In genomic region chr12:26028953-26029740, GRCh38 we compare ENCODE assay signal across 9 cellular contexts.
DNase-seq lines count a peak whose midpoint lies in the region; ATAC-seq and TF ChIP-seq lines count a peak whose summit lies in the region.
"Had no signal": no experiment of that assay in that cellular context is flagged by ENCODE, and none has a peak within 500 bp of the region (broad histone marks: within the 10 kb centered on the region; RNA-seq: fewer than 3 reads in every experiment).

No MANE protein-coding gene starts in this region.

- intact Hi-C loops in CD8-positive, alpha-beta T cell (cut with DNase I, micrococcal nuclease) = loop anchor here (1.0 kb wide), 1 partner anchor 593 kb away; no protein-coding TSS in a partner anchor

- H2BK15ac ChIP-seq in H9 (ENCODE audit: low read depth, low read length) = no peak overlapping the region

- no peak overlapping the region for H3K23ac ChIP-seq in H9 (ENCODE audit: insufficient read length, low read depth, low read length)

- H2AFZ ChIP-seq in H9 (ENCODE audit: low read length) = no peak overlapping the region

- no peak overlapping the region for H3K18ac ChIP-seq in H9 (ENCODE audit: insufficient read length, low read depth, low read length)

- no peaks in the 10 kb centered on the region for H4K20me1 ChIP-seq in H9 (ENCODE audit: control insufficient read depth, insufficient read depth, insufficient read length)

- TF ChIP-seq CTCF in CD8-positive, alpha-beta T cell (IDR thresholded peaks at IDR 0.05) = peak; percentile 54
- TF ChIP-seq CTCF in H9 (conservative IDR thresholded peaks at IDR 0.05) = peak; percentile 43
- TF ChIP-seq CTCF in epithelial cell of esophagus (IDR thresholded peaks at IDR 0.05; ENCODE audit: insufficient read depth, low read depth, low read length, missing control alignments) = peak; percentile 77

- H2BK12ac ChIP-seq in H9 (ENCODE audit: insufficient read length, low read depth, low read length) = no peak overlapping the region

- no peak overlapping the region for H4K8ac ChIP-seq in H9 (replicated peaks; ENCODE audit: insufficient read length, low read depth, low read length)

- H3K23me2 ChIP-seq in H9 (ENCODE audit: insufficient read length, low read depth, low read length, poor library complexity, severe bottlenecking) = no peaks in the 10 kb centered on the region

- no peak overlapping the region for H4K91ac ChIP-seq in H9 (ENCODE audit: insufficient read length, low read depth, low read length)

- H3K9ac ChIP-seq in H9 (ENCODE audit: extremely low read depth, insufficient read length, low read length) = no peak overlapping the region

- no peaks in the 10 kb centered on the region for H3K79me2 ChIP-seq in H9 (ENCODE audit: insufficient read depth, low read length)

- no peak overlapping the region for H2AK5ac ChIP-seq in H9 (ENCODE audit: insufficient read length, low read length)

- ATAC-seq in CD8-positive, alpha-beta T cell = no peak
- no peak for ATAC-seq in GM18867 (IDR thresholded peaks at IDR 0.05; ENCODE audit: unreplicated experiment)
- ATAC-seq in HG03175 (IDR thresholded peaks at IDR 0.05; ENCODE audit: unreplicated experiment) = no peak

- no peaks in the 10 kb centered on the region for H3K27me3 ChIP-seq in CD8-positive, alpha-beta T cell (ENCODE audit: insufficient read depth, low read length)
- H3K27me3 ChIP-seq in H9 (ENCODE audit: insufficient read depth, low read length) = no peaks in the 10 kb centered on the region

- H4K5ac ChIP-seq in H9 (ENCODE audit: insufficient read length, low read depth, low read length) = no peak overlapping the region

- no peaks in the 10 kb centered on the region for H3K9me3 Mint-ChIP-seq in CD8-positive, alpha-beta T cell
- no peaks in the 10 kb centered on the region for H3K9me3 Mint-ChIP-seq in H9
- H3K9me3 Mint-ChIP-seq: T-cell had no signal

- H3K27me3 Mint-ChIP-seq in CD8-positive, alpha-beta T cell (ENCODE audit: low read depth) = no peaks in the 10 kb centered on the region
- H3K27me3 Mint-ChIP-seq in H9 (ENCODE audit: low read depth) = no peaks in the 10 kb centered on the region

- H3K27ac Mint-ChIP-seq in CD8-positive, alpha-beta T cell = no peak overlapping the region
- 0 out of 7 replicates have a peak overlapping the region, but pooled peaks of 1 of the 3 experiments have one; percentile 14 for H3K27ac Mint-ChIP-seq in H9
- H3K27ac Mint-ChIP-seq: T-cell had no signal

- DNase-seq in CD8-positive, alpha-beta T cell = peak in 2 of 7 experiments; percentile 9 to 13
- DNase-seq in H9 = no peak
- peak; percentile 46 for DNase-seq in RKO (ENCODE audit: low spot score)
- peak; percentile 62 for DNase-seq in epithelial cell of esophagus (ENCODE audit: low read depth)
- peak; percentile 52 for DNase-seq in myocyte (ENCODE audit: low read depth)
- DNase-seq in NCI-H1436 (lab: John Stamatoyannopoulos, UW) = no peak

- H3K36me3 ChIP-seq in CD8-positive, alpha-beta T cell (ENCODE audit: insufficient read depth, low read length) = no peaks in the 10 kb centered on the region

- H2BK120ac ChIP-seq in H9 (ENCODE audit: low read depth, low read length, poor library complexity, severe bottlenecking) = no peak overlapping the region

- no peak overlapping the region for H2BK5ac ChIP-seq in H9 (ENCODE audit: insufficient read length, low read length)

- H3K4me3 Mint-ChIP-seq in CD8-positive, alpha-beta T cell = no peak overlapping the region
- H3K4me3 Mint-ChIP-seq in H9 = no peak overlapping the region
- H3K4me3 Mint-ChIP-seq: T-cell had no signal

- no peak overlapping the region for H3T11ph ChIP-seq in H9 (ENCODE audit: low read length)

- H3K79me1 ChIP-seq in H9 (ENCODE audit: insufficient read depth, low read depth, low read length, poor library complexity, severe bottlenecking) = no peaks in the 10 kb centered on the region

- H3K36me3 Mint-ChIP-seq in CD8-positive, alpha-beta T cell = no peaks in the 10 kb centered on the region
- no peaks in the 10 kb centered on the region; a peak in 2 of 7 replicates for H3K36me3 Mint-ChIP-seq in H9 (ENCODE audit: insufficient read depth in 1 of 3, low read depth in 3 of 3)
- H3K36me3 Mint-ChIP-seq: T-cell had no signal

- no peak overlapping the region for H3K4ac ChIP-seq in H9 (ENCODE audit: low read depth, low read length)

- H3K4me2 ChIP-seq in H9 (ENCODE audit: insufficient read depth, insufficient read length, low read length) = no peak overlapping the region

- H3K4me1 Mint-ChIP-seq in CD8-positive, alpha-beta T cell (ENCODE audit: low read depth) = no peaks in the 10 kb centered on the region
- peaks cover 16 to 18% of the 10 kb centered on the region in 2 experiments for H3K4me1 Mint-ChIP-seq in H9
- H3K4me1 Mint-ChIP-seq: T-cell had no signal

- no peak overlapping the region for H2BK20ac ChIP-seq in H9 (ENCODE audit: low read depth, low read length, poor library complexity, severe bottlenecking)

- H3K4me1 ChIP-seq in CD8-positive, alpha-beta T cell (ENCODE audit: insufficient read depth, low read length) = no peaks in the 10 kb centered on the region
- H3K4me1 ChIP-seq in H9 (ENCODE audit: insufficient read depth, low read length) = no peaks in the 10 kb centered on the region

- no CpG with 5 or more reads among the region's 4 CpGs for WGBS in H9 (ENCODE audit: extremely low coverage, insufficient read length, low lambda C conversion rate)

- CTCF ChIA-PET in CD8-positive, alpha-beta T cell (lab: Charles Lee) = interaction anchor here (0.6 to 1.3 kb wide), 5 partner anchors 9 to 600 kb away, joined by 3 to 9 read pairs (median 3); no protein-coding TSS in a partner anchor

- no peak overlapping the region for H3K14ac ChIP-seq in H9 (ENCODE audit: insufficient read depth, low read length)

- H3K27ac ChIP-seq in CD8-positive, alpha-beta T cell (ENCODE audit: low read depth, low read length) = no peak overlapping the region
- no peak overlapping the region for H3K27ac ChIP-seq in H9 (ENCODE audit: insufficient read length, low read depth, low read length)

- POLR2A ChIA-PET in CD8-positive, alpha-beta T cell (lab: Charles Lee) = no interaction called here

- no peak overlapping the region for H3K4me3 ChIP-seq in CD8-positive, alpha-beta T cell (ENCODE audit: low read depth, low read length)
- no peak overlapping the region for H3K4me3 ChIP-seq in epithelial cell of esophagus (ENCODE audit: low read length)

- H3K9me3 ChIP-seq in CD8-positive, alpha-beta T cell (ENCODE audit: low read length) = no peaks in the 10 kb centered on the region
- no peaks in the 10 kb centered on the region for H3K9me3 ChIP-seq in H9 (ENCODE audit: control insufficient read depth, low read depth, low read length)

- no peak overlapping the region for H3K56ac ChIP-seq in H9 (ENCODE audit: insufficient read length, low read depth, low read length)

Comparison
In these comparisons a context has a peak if more than half of its experiments do, and no peak if none do; other contexts are left out.
1. DNase-seq: peak in RKO (single experiment), epithelial cell of esophagus (single experiment) and myocyte (single experiment); none in H9 (single experiment) and NCI-H1436 (single experiment).
2. Peak in every context shown above with its lines, with median percentiles within 50 percentile points of each other: CTCF ChIP-seq.